Comparison of ENCODE assay signal across 40 cellular contexts in genomic region chr12:81270385-81270784, GRCh38.
"Had no signal": no experiment of that assay in that cellular context is flagged by ENCODE, and none has a peak within 500 bp of the region (broad histone marks: within the 10 kb centered on the region; RNA-seq: fewer than 3 reads in every experiment).

No MANE protein-coding gene starts in this region.

- H3K27ac Mint-ChIP-seq: activated naive CD4-positive, alpha-beta T cell treated with anti-CD3 and anti-CD28 coated beads for 36 hours; activated naive CD4-positive, alpha-beta T cell treated with anti-CD3 and anti-CD28 coated beads, Interleukin-2, amount 10 ng/mL, durations not matched to agents 7 days and 5 days; activated naive CD4-positive, alpha-beta T cell treated with anti-CD3 and anti-CD28 coated beads, Interleukin-2, amount 50 U/mL, for 24 hours; activated naive CD4-positive, alpha-beta T cell treated with anti-CD3 and anti-CD28 coated beads, Interleukin-2, amount 50 U/mL, for 72 hours; activated naive CD8-positive, alpha-beta T cell; activated naive CD8-positive, alpha-beta T cell treated with anti-CD3 and anti-CD28 coated beads for 36 hours; activated naive CD8-positive, alpha-beta T cell treated with anti-CD3 and anti-CD28 coated beads, Interleukin-2, amount 10 ng/mL, durations not matched to agents 7 days and 5 days; activated naive CD8-positive, alpha-beta T cell treated with anti-CD3 and anti-CD28 coated beads, Interleukin-2, amount 50 U/mL, for 24 hours; activated T-cell treated with anti-CD3 and anti-CD28 coated beads, Interleukin-2, amount 50 U/mL, for 24 hours; activated T-cell treated with anti-CD3 and anti-CD28 coated beads, Interleukin-2, amount 50 U/mL, for 72 hours; activated T-helper 1 cell treated with anti-CD3 and anti-CD28 coated beads, Interleukin-12 subunit alpha, Interleukin-12 subunit beta, Interleukin-2, Interleukin-4 antibody, amounts not matched to agents 30 ng/mL and 10 ng/mL and 1 ng/mL, durations not matched to agents 14 hours and 24 hours and 36 hours; activated T-helper 17 cell treated with anti-CD3 and anti-CD28 coated beads, Interleukin-2, amount 50 U/mL, for 72 hours; activated T-helper 2 cell treated with anti-CD3 and anti-CD28 coated beads, Interferon-gamma antibody, Interleukin-2, Interleukin-4, amounts not matched to agents 10 μg/mL and 5 μg/mL and 100 μg/mL, durations not matched to agents 14 hours and 24 hours and 36 hours; brain had no signal

- DNase-seq: activated effector memory CD4-positive, alpha-beta T cell treated with anti-CD3 and anti-CD28 coated beads, Interleukin-2, amount 50 U/mL, for 16 hours; activated effector memory CD4-positive, alpha-beta T cell treated with Interleukin-2 at 50 U/mL for 16 hours; activated gamma-delta T cell; activated gamma-delta T cell treated with Interleukin-2 at 50 U/mL for 16 hours; activated naive CD4-positive, alpha-beta T cell; activated naive CD4-positive, alpha-beta T cell treated with anti-CD3 and anti-CD28 coated beads for 36 hours; activated naive CD4-positive, alpha-beta T cell treated with anti-CD3 and anti-CD28 coated beads, Interleukin-2, amount 10 ng/mL, durations not matched to agents 7 days and 5 days; activated naive CD4-positive, alpha-beta T cell treated with anti-CD3 and anti-CD28 coated beads, Interleukin-2, amount 50 U/mL, for 16 hours; activated naive CD4-positive, alpha-beta T cell treated with Interleukin-2 at 50 U/mL for 16 hours; activated naive CD8-positive, alpha-beta T cell treated with anti-CD3 and anti-CD28 coated beads for 36 hours; activated naive CD8-positive, alpha-beta T cell treated with anti-CD3 and anti-CD28 coated beads, Interleukin-2, amount 10 ng/mL, durations not matched to agents 7 days and 5 days; activated naive CD8-positive, alpha-beta T cell treated with anti-CD3 and anti-CD28 coated beads, Interleukin-2, amount 50 U/mL, for 24 hours; activated T-cell treated with anti-CD3 and anti-CD28 coated beads, Interleukin-2, amount 50 U/mL, for 1 hour; activated T-cell treated with anti-CD3 and anti-CD28 coated beads, Interleukin-2, amount 50 U/mL, for 24 hours; activated T-cell treated with anti-CD3 and anti-CD28 coated beads, Interleukin-2, amount 50 U/mL, for 4 hours; activated T-cell treated with anti-CD3 and anti-CD28 coated beads, Interleukin-2, amount 50 U/mL, for 48 hours; activated T-cell treated with anti-CD3 and anti-CD28 coated beads, Interleukin-2, amount 50 U/mL, for 72 hours; adrenal gland; amniotic stem cell; amygdala; anterior cingulate cortex; aorta; body of pancreas; brain microvascular endothelial cell; caudate nucleus; central memory CD4-positive, alpha-beta T cell; cerebellar nuclear complex had no signal

- H3K36me3 ChIP-seq: adrenal gland, ascending aorta, brain microvascular endothelial cell, breast epithelium, cardiac muscle cell had no signal

- H3K4me1 Mint-ChIP-seq: activated naive CD4-positive, alpha-beta T cell treated with anti-CD3 and anti-CD28 coated beads, Interleukin-2, amount 10 ng/mL, durations not matched to agents 7 days and 5 days; activated naive CD4-positive, alpha-beta T cell treated with anti-CD3 and anti-CD28 coated beads, Interleukin-2, amount 50 U/mL, for 24 hours; activated naive CD8-positive, alpha-beta T cell treated with anti-CD3 and anti-CD28 coated beads for 36 hours; activated naive CD8-positive, alpha-beta T cell treated with anti-CD3 and anti-CD28 coated beads, Interleukin-2, amount 10 ng/mL, durations not matched to agents 7 days and 5 days; activated naive CD8-positive, alpha-beta T cell treated with anti-CD3 and anti-CD28 coated beads, Interleukin-2, amount 50 U/mL, for 24 hours; activated T-helper 17 cell treated with anti-CD3 and anti-CD28 coated beads, Interleukin-2, amount 50 U/mL, for 72 hours; central memory CD8-positive, alpha-beta T cell had no signal

- H3K4me1 ChIP-seq: adrenal gland, ascending aorta, body of pancreas, breast epithelium had no signal

- H3K36me3 Mint-ChIP-seq: activated naive CD4-positive, alpha-beta T cell treated with anti-CD3 and anti-CD28 coated beads, Interleukin-2, amount 10 ng/mL, durations not matched to agents 7 days and 5 days; activated naive CD4-positive, alpha-beta T cell treated with anti-CD3 and anti-CD28 coated beads, Interleukin-2, amount 50 U/mL, for 24 hours; activated naive CD4-positive, alpha-beta T cell treated with anti-CD3 and anti-CD28 coated beads, Interleukin-2, amount 50 U/mL, for 72 hours; activated naive CD8-positive, alpha-beta T cell; activated naive CD8-positive, alpha-beta T cell treated with anti-CD3 and anti-CD28 coated beads for 36 hours; activated naive CD8-positive, alpha-beta T cell treated with anti-CD3 and anti-CD28 coated beads, Interleukin-2, amount 10 ng/mL, durations not matched to agents 7 days and 5 days had no signal

- H3K27me3 ChIP-seq: adrenal gland, ascending aorta, body of pancreas, brain microvascular endothelial cell, breast epithelium, cardiac muscle cell had no signal

- H3K27me3 Mint-ChIP-seq: activated naive CD4-positive, alpha-beta T cell treated with anti-CD3 and anti-CD28 coated beads, Interleukin-2, amount 10 ng/mL, durations not matched to agents 7 days and 5 days; activated naive CD4-positive, alpha-beta T cell treated with anti-CD3 and anti-CD28 coated beads, Interleukin-2, amount 50 U/mL, for 24 hours; activated naive CD8-positive, alpha-beta T cell; activated naive CD8-positive, alpha-beta T cell treated with anti-CD3 and anti-CD28 coated beads for 36 hours; activated naive CD8-positive, alpha-beta T cell treated with anti-CD3 and anti-CD28 coated beads, Interleukin-2, amount 10 ng/mL, durations not matched to agents 7 days and 5 days; activated naive CD8-positive, alpha-beta T cell treated with anti-CD3 and anti-CD28 coated beads, Interleukin-2, amount 50 U/mL, for 24 hours; activated T-cell treated with anti-CD3 and anti-CD28 coated beads, Interleukin-2, amount 50 U/mL, for 24 hours; activated T-helper 17 cell treated with anti-CD3 and anti-CD28 coated beads, Interleukin-2, amount 50 U/mL, for 72 hours; brain; central memory CD8-positive, alpha-beta T cell had no signal

- H3K4me3 ChIP-seq: adrenal gland, ascending aorta, body of pancreas, breast epithelium, cardiac muscle cell had no signal

- H3K9me3 ChIP-seq: adrenal gland, ascending aorta, body of pancreas, breast epithelium had no signal

- H3K9me3 Mint-ChIP-seq: activated naive CD4-positive, alpha-beta T cell treated with anti-CD3 and anti-CD28 coated beads, Interleukin-2, amount 10 ng/mL, durations not matched to agents 7 days and 5 days; activated naive CD8-positive, alpha-beta T cell treated with anti-CD3 and anti-CD28 coated beads for 36 hours; activated naive CD8-positive, alpha-beta T cell treated with anti-CD3 and anti-CD28 coated beads, Interleukin-2, amount 10 ng/mL, durations not matched to agents 7 days and 5 days; activated T-helper 1 cell treated with anti-CD3 and anti-CD28 coated beads, Interleukin-12 subunit alpha, Interleukin-12 subunit beta, Interleukin-2, Interleukin-4 antibody, amounts not matched to agents 30 ng/mL and 10 ng/mL and 1 ng/mL, durations not matched to agents 14 hours and 24 hours and 36 hours; activated T-helper 2 cell treated with anti-CD3 and anti-CD28 coated beads, Interferon-gamma antibody, Interleukin-2, Interleukin-4, amounts not matched to agents 10 μg/mL and 5 μg/mL and 100 μg/mL, durations not matched to agents 14 hours and 24 hours and 36 hours; brain had no signal

- FAIRE-seq: astrocyte, bronchial epithelial cell had no signal

- H3K4me3 Mint-ChIP-seq: activated naive CD4-positive, alpha-beta T cell treated with anti-CD3 and anti-CD28 coated beads for 36 hours; activated naive CD4-positive, alpha-beta T cell treated with anti-CD3 and anti-CD28 coated beads, Interleukin-2, amount 10 ng/mL, durations not matched to agents 7 days and 5 days; activated naive CD4-positive, alpha-beta T cell treated with anti-CD3 and anti-CD28 coated beads, Interleukin-2, amount 50 U/mL, for 24 hours; activated naive CD8-positive, alpha-beta T cell; activated naive CD8-positive, alpha-beta T cell treated with anti-CD3 and anti-CD28 coated beads for 36 hours; activated naive CD8-positive, alpha-beta T cell treated with anti-CD3 and anti-CD28 coated beads, Interleukin-2, amount 10 ng/mL, durations not matched to agents 7 days and 5 days; activated naive CD8-positive, alpha-beta T cell treated with anti-CD3 and anti-CD28 coated beads, Interleukin-2, amount 50 U/mL, for 24 hours; activated T-cell treated with anti-CD3 and anti-CD28 coated beads, Interleukin-2, amount 50 U/mL, for 24 hours; activated T-cell treated with anti-CD3 and anti-CD28 coated beads, Interleukin-2, amount 50 U/mL, for 4 hours; activated T-cell treated with anti-CD3 and anti-CD28 coated beads, Interleukin-2, amount 50 U/mL, for 72 hours; activated T-helper 1 cell treated with anti-CD3 and anti-CD28 coated beads, Interleukin-12 subunit alpha, Interleukin-12 subunit beta, Interleukin-2, Interleukin-4 antibody, amounts not matched to agents 30 ng/mL and 10 ng/mL and 1 ng/mL, durations not matched to agents 14 hours and 24 hours and 36 hours; activated T-helper 17 cell treated with anti-CD3 and anti-CD28 coated beads, Interleukin-2, amount 50 U/mL, for 72 hours; brain; central memory CD8-positive, alpha-beta T cell had no signal

- H3K27ac ChIP-seq: adrenal gland, ascending aorta, body of pancreas, brain microvascular endothelial cell, breast epithelium, cardiac muscle cell had no signal

- ATAC-seq: activated naive CD4-positive, alpha-beta T cell treated with anti-CD3 and anti-CD28 coated beads, Interleukin-2, amount 50 U/mL, for 72 hours; activated naive CD8-positive, alpha-beta T cell treated with anti-CD3 and anti-CD28 coated beads, Interleukin-2, amount 50 U/mL, for 24 hours; activated T-cell treated with anti-CD3 and anti-CD28 coated beads, Interleukin-2, amount 50 U/mL, for 4 hours; activated T-cell treated with anti-CD3 and anti-CD28 coated beads, Interleukin-2, amount 50 U/mL, for 72 hours; activated T-helper 17 cell treated with anti-CD3 and anti-CD28 coated beads, Interleukin-2, amount 50 U/mL, for 72 hours; body of pancreas had no signal
